ENCODE assay signal across 21 cellular contexts in the genomic region with DNA sequence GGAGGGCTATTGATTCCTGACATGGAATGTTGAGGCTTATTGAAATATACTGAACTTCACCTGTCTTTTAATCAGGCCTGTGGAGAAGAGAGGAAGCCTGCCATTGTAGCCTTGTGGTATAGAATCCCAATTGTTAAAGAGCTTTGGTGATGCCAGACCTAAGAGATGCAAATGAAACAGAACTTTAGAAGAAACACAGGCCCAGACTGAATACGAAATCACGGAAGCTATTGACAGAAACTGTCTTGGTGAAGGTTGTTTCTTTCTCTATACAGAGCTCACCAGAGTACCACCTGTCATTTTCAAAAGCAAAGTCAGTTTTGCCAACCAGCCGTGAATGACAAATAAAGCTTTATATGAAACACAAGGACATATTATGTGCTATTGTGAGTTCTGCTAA.
DNase-seq lines count a peak whose midpoint lies in the region; ATAC-seq and TF ChIP-seq lines count a peak whose summit lies in the region.
"Had no signal": no experiment of that assay in that cellular context is flagged by ENCODE, and none has a peak within 500 bp of the region (broad histone marks: within the 10 kb centered on the region; RNA-seq: fewer than 3 reads in every experiment).

No MANE protein-coding gene starts in this region.

- no peak for TF ChIP-seq POLR2A in stomach (IDR thresholded peaks at IDR 0.05)

- WGBS in stomach, 5 donors: 83 to 89% (median 88%) methylated on average over 3 of the region's 3 CpGs

- no peaks in the 10 kb centered on the region for H3K4me1 Mint-ChIP-seq in T-cell
- H3K4me1 Mint-ChIP-seq: IgD-negative memory B cell had no signal

- no peaks in the 10 kb centered on the region for H3K36me3 ChIP-seq in stomach
- H3K36me3 ChIP-seq: gastrocnemius medialis had no signal

- H3K27ac Mint-ChIP-seq in T-cell: no peak overlapping the region
- H3K27ac Mint-ChIP-seq: IgD-negative memory B cell; nephron; stimulated activated naive CD8-positive, alpha-beta T cell treated with anti-CD3 and anti-CD28 coated beads, Interleukin-15, Interleukin-2, amounts not matched to agents 100 ng/mL and 50 ng/mL, for 24 hours had no signal

- TF ChIP-seq CTCF in stomach (IDR thresholded peaks at IDR 0.05): no peak

- peaks cover 0 to 4% (median 0%) of the 10 kb centered on the region in 3 donors for H3K9me3 Mint-ChIP-seq in T-cell
- H3K9me3 Mint-ChIP-seq: nephron; stimulated activated naive CD8-positive, alpha-beta T cell treated with anti-CD3 and anti-CD28 coated beads, Interleukin-15, Interleukin-2, amounts not matched to agents 100 ng/mL and 50 ng/mL, for 24 hours had no signal

- H3K9me3 ChIP-seq in stomach: no peaks in the 10 kb centered on the region
- H3K9me3 ChIP-seq: gastrocnemius medialis had no signal

- no peak for TF ChIP-seq EP300 in stomach (IDR thresholded peaks at IDR 0.05)

- H3K27me3 ChIP-seq in stomach: no peaks in the 10 kb centered on the region
- H3K27me3 ChIP-seq: gastrocnemius medialis had no signal

- no peaks in the 10 kb centered on the region for H3K36me3 Mint-ChIP-seq in T-cell
- H3K36me3 Mint-ChIP-seq: IgD-negative memory B cell had no signal

- no peak overlapping the region for H3K4me3 ChIP-seq in stomach
- H3K4me3 ChIP-seq: gastrocnemius medialis, PC-9 had no signal

- H3K27me3 Mint-ChIP-seq in T-cell: no peaks in the 10 kb centered on the region
- H3K27me3 Mint-ChIP-seq: IgD-negative memory B cell; stimulated activated naive CD8-positive, alpha-beta T cell treated with anti-CD3 and anti-CD28 coated beads, Interleukin-15, Interleukin-2, amounts not matched to agents 100 ng/mL and 50 ng/mL, for 24 hours had no signal

- H3K4me3 Mint-ChIP-seq in T-cell: no peak overlapping the region
- H3K4me3 Mint-ChIP-seq: IgD-negative memory B cell; nephron; stimulated activated naive CD8-positive, alpha-beta T cell treated with anti-CD3 and anti-CD28 coated beads, Interleukin-15, Interleukin-2, amounts not matched to agents 100 ng/mL and 50 ng/mL, for 24 hours had no signal

- H3K4me1 ChIP-seq in stomach: no peaks in the 10 kb centered on the region
- H3K4me1 ChIP-seq: gastrocnemius medialis had no signal

- POLR2A ChIA-PET in T-cell (lab: Charles Lee): no interaction called here

- no peak overlapping the region for H3K27ac ChIP-seq in stomach
- H3K27ac ChIP-seq: gastrocnemius medialis, PC-9 had no signal

- DNase-seq in NCI-H1694 treated with DMSO at 0.1 percent for 48 hours (lab: John Stamatoyannopoulos, UW): peak; percentile 4
- no peak for DNase-seq in NCI-H1694 (lab: John Stamatoyannopoulos, UW)
- DNase-seq in NCI-H1436 treated with DMSO at 0.1 percent for 48 hours (lab: John Stamatoyannopoulos, UW): peak; percentile 99
- DNase-seq in NCI-H748 (lab: John Stamatoyannopoulos, UW; ENCODE audit: unreplicated experiment): peak; percentile 99
- DNase-seq in pons (ENCODE audit: low spot score): peak; percentile 2
- no peak for DNase-seq in T-cell
- DNase-seq in stomach: no peak
- DNase-seq in activated T-cell treated with anti-CD3 and anti-CD28 coated beads for 4 hours: no peak
- DNase-seq: activated naive CD4-positive, alpha-beta T cell; caudate nucleus; erythroblast; gastrocnemius medialis; GF-D8; midbrain; NCI-H524 treated with DMSO at 0.1 percent for 48 hours; PC-9; stimulated activated CD4-positive, alpha-beta T cell treated with anti-CD3 and anti-CD28 coated beads, Interleukin-2, amount 100 ng/mL, for 24 hours; trophoblast cell had no signal

- ATAC-seq in T-cell (replicated peaks in 1 of 4): no peak
- ATAC-seq: gastrocnemius medialis had no signal

- intact Hi-C loops in stomach (cut with DNase I; ENCODE audit: low total_unique reads): no loop called here

- CTCF ChIA-PET in T-cell (lab: Charles Lee): no interaction called here

Comparison
In these comparisons a context has a peak if more than half of its experiments do, and no peak if none do; other contexts are left out.
1. DNase-seq: peak in NCI-H1694 treated with DMSO at 0.1 percent for 48 hours (single experiment), NCI-H1436 treated with DMSO at 0.1 percent for 48 hours (single experiment), NCI-H748 (single experiment) and pons (single experiment); none in NCI-H1694 (single experiment), T-cell (0 of 34), stomach (single experiment) and activated T-cell treated with anti-CD3 and anti-CD28 coated beads for 4 hours (single experiment).